ENCODE assay signal across 8 cellular contexts in the genomic region with DNA sequence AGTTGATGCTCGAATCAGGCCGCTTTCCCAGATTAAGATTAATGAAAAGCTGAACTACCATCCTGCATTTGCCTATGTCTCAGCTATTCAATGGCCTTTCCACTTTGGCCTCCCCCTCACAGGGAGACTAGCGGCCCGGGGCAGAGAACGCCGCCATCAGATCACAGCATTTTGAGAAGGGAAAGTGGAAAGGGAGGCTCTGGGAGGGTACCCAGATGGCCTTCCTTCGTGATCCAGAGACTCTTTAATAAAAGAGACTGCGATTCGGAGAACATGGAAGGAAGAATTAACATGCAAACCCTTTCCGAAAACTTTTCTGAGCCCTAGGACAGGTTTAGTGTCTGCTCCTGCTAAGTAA. TPM values are rescaled to one million over a fixed set of nuclear protein-coding genes. Genes with fewer than 3 reads are reported as not detected.
DNase-seq lines count a peak whose midpoint lies in the region; ATAC-seq and TF ChIP-seq lines count a peak whose summit lies in the region.

No MANE protein-coding gene starts in this region.

- peak overlapping the region; percentile 88 for H3K9ac ChIP-seq in ES-I3 (ENCODE audit: low read depth, low read length)

- H3K9me3 ChIP-seq in ES-I3 (ENCODE audit: control insufficient read depth, insufficient read depth, low read length) (no peaks in the 10 kb centered on the region), prostate gland (no peaks in the 10 kb centered on the region)

- H3K27me3 ChIP-seq in prostate gland (replicated peaks; ENCODE audit: insufficient read depth): no peaks in the 10 kb centered on the region

- peak overlapping the region; percentile 94 for H3K4me3 ChIP-seq in fibroblast of pulmonary artery (replicated peaks; ENCODE audit: low read depth, low read length)
- H3K4me3 ChIP-seq in prostate gland: peak overlapping the region; percentile 58 to 76

- H3K36me3 ChIP-seq in ES-I3 (ENCODE audit: insufficient read depth, low read length): no peaks in the 10 kb centered on the region
- no peaks in the 10 kb centered on the region for H3K36me3 ChIP-seq in prostate gland

- DNase-seq in fibroblast of pulmonary artery (ENCODE audit: low read depth) (no peak), prostate gland (ENCODE audit: low spot score) (no peak), amniotic stem cell (lab: John Stamatoyannopoulos, UW) (no peak), UCSD-AML1 (lab: John Stamatoyannopoulos, UW; ENCODE audit: unreplicated experiment) (no peak), NCI-H2171 (lab: John Stamatoyannopoulos, UW) (no peak)

- TF ChIP-seq CTCF in fibroblast of pulmonary artery (IDR thresholded peaks at IDR 0.05; ENCODE audit: low read length, missing control alignments) (no peak), prostate gland (IDR thresholded peaks at IDR 0.05) (no peak)

- WGBS in prostate gland: 3% methylated on average over 10 of the region's 10 CpGs

- intact Hi-C loops in prostate gland (cut with DNase I): no loop called here

- ATAC-seq in SK-N-SH treated with all-trans-retinoic acid at 6 μM for 48 hours: peak; percentile 52
- ATAC-seq in GM21423 (IDR thresholded peaks at IDR 0.05; ENCODE audit: unreplicated experiment): no peak

- H3K27ac ChIP-seq in prostate gland: peak overlapping the region; percentile 62 to 76

- H3K4me1 ChIP-seq in ES-I3 (ENCODE audit: insufficient read depth, low read length) (peaks cover 8% of the 10 kb centered on the region), prostate gland (replicated peaks) (peaks cover 27% of the 10 kb centered on the region)

- no peak for TF ChIP-seq POLR2A in prostate gland (IDR thresholded peaks at IDR 0.05)

TF ChIP-seq in SK-N-SH treated with all-trans-retinoic acid at 6 μM for 48 hours, 23 proteins besides CTCF, POLR2A, EP300 and RAD21:
- TF ChIP-seq BACH2 (CRISPR knock-in tag; IDR thresholded peaks at IDR 0.05; ENCODE audit: borderline replicate concordance) (no peak), ZFP3 (CRISPR knock-in tag; IDR thresholded peaks at IDR 0.05) (no peak), SNAI2 (CRISPR knock-in tag; IDR thresholded peaks at IDR 0.05) (no peak), TCF4 (CRISPR knock-in tag; IDR thresholded peaks at IDR 0.05; ENCODE audit: borderline replicate concordance) (no peak), GLIS3 (CRISPR knock-in tag; IDR thresholded peaks at IDR 0.05) (no peak), ZC3H10 (CRISPR knock-in tag; IDR thresholded peaks at IDR 0.05) (no peak), CSDC2 (CRISPR knock-in tag; IDR thresholded peaks at IDR 0.05) (no peak), ZNF70 (CRISPR knock-in tag; IDR thresholded peaks at IDR 0.05) (no peak), RARB (CRISPR knock-in tag; IDR thresholded peaks at IDR 0.05) (no peak), ZNF8 (CRISPR knock-in tag; IDR thresholded peaks at IDR 0.05) (no peak)
- TF ChIP-seq, protein P1, sequence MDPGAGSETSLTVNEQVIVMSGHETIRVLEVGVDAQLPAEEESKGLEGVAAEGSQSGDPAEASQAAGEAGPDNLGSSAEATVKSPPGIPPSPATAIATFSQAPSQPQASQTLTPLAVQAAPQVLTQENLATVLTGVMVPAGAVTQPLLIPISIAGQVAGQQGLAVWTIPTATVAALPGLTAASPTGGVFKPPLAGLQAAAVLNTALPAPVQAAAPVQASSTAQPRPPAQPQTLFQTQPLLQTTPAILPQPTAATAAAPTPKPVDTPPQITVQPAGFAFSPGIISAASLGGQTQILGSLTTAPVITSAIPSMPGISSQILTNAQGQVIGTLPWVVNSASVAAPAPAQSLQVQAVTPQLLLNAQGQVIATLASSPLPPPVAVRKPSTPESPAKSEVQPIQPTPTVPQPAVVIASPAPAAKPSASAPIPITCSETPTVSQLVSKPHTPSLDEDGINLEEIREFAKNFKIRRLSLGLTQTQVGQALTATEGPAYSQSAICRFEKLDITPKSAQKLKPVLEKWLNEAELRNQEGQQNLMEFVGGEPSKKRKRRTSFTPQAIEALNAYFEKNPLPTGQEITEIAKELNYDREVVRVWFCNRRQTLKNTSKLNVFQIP (CRISPR knock-in tag; IDR thresholded peaks at IDR 0.05; ENCODE audit: borderline replicate concordance, low read depth): no peak
- TF ChIP-seq, protein P2, sequence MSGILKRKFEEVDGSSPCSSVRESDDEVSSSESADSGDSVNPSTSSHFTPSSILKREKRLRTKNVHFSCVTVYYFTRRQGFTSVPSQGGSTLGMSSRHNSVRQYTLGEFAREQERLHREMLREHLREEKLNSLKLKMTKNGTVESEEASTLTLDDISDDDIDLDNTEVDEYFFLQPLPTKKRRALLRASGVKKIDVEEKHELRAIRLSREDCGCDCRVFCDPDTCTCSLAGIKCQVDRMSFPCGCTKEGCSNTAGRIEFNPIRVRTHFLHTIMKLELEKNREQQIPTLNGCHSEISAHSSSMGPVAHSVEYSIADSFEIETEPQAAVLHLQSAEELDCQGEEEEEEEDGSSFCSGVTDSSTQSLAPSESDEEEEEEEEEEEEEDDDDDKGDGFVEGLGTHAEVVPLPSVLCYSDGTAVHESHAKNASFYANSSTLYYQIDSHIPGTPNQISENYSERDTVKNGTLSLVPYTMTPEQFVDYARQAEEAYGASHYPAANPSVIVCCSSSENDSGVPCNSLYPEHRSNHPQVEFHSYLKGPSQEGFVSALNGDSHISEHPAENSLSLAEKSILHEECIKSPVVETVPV (CRISPR knock-in tag; IDR thresholded peaks at IDR 0.05): no peak
- TF ChIP-seq, protein P3, sequence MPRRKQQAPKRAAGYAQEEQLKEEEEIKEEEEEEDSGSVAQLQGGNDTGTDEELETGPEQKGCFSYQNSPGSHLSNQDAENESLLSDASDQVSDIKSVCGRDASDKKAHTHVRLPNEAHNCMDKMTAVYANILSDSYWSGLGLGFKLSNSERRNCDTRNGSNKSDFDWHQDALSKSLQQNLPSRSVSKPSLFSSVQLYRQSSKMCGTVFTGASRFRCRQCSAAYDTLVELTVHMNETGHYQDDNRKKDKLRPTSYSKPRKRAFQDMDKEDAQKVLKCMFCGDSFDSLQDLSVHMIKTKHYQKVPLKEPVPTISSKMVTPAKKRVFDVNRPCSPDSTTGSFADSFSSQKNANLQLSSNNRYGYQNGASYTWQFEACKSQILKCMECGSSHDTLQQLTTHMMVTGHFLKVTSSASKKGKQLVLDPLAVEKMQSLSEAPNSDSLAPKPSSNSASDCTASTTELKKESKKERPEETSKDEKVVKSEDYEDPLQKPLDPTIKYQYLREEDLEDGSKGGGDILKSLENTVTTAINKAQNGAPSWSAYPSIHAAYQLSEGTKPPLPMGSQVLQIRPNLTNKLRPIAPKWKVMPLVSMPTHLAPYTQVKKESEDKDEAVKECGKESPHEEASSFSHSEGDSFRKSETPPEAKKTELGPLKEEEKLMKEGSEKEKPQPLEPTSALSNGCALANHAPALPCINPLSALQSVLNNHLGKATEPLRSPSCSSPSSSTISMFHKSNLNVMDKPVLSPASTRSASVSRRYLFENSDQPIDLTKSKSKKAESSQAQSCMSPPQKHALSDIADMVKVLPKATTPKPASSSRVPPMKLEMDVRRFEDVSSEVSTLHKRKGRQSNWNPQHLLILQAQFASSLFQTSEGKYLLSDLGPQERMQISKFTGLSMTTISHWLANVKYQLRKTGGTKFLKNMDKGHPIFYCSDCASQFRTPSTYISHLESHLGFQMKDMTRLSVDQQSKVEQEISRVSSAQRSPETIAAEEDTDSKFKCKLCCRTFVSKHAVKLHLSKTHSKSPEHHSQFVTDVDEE (CRISPR knock-in tag; IDR thresholded peaks at IDR 0.05): no peak

RNA-seq across cellular contexts. Expression of a gene that starts 0.5 kb away (rescaled TPM):
- total RNA-seq in prostate gland: 10 to 100 TPM; 56.6 to 56.9 TPM

RNA-seq across cellular contexts. Expression of a gene that starts 42.2 kb away (rescaled TPM):
- 1 to 10 TPM in 1 of 2 donors, under 1 TPM in 1; 0.23 to 1.9 TPM for total RNA-seq in prostate gland

RNA-seq across cellular contexts. Expression of a gene that starts 51.4 kb away (rescaled TPM):
- total RNA-seq in prostate gland: 10 to 100 TPM; 24.9 to 46.8 TPM

RNA-seq across cellular contexts. Expression of a gene that starts 58.0 kb away (rescaled TPM):
- 10 to 100 TPM; 22.4 to 54.9 TPM for total RNA-seq in prostate gland
